Comparison of ENCODE assay signal across 8 cellular contexts in the genomic region with DNA sequence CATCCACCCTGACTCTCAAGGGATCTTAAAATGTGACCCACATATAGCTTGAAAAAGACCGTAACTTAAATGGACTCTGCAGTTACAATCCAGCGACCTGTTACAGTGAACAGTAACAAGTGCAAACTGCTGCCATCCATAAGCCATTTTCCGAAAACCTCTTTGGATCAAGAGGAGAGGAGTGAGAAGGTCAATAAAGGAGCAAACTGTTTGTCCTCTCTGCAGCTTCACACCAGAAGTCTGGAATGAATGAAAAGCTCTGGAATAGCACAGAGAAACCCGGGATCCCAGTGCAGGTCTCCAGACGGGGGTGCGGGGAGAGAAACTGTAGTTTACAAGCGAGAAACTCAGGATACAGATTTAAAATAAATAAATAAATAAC. TPM values are rescaled to one million over a fixed set of nuclear protein-coding genes. Genes with fewer than 3 reads are reported as not detected.
DNase-seq lines count a peak whose midpoint lies in the region; ATAC-seq and TF ChIP-seq lines count a peak whose summit lies in the region.

No MANE protein-coding gene starts in this region.

- H3K27ac ChIP-seq in brain microvascular endothelial cell = no peak overlapping the region
- H3K27ac ChIP-seq in thyroid gland = peak overlapping the region in 2 of 3 donors; percentile 18 to 49

- TF ChIP-seq POLR2A in lower leg skin (IDR thresholded peaks at IDR 0.05) = no peak
- no peak for TF ChIP-seq POLR2A in thyroid gland (IDR thresholded peaks at IDR 0.05)

- H3K9me3 ChIP-seq in MG63 = no peaks in the 10 kb centered on the region
- no peaks in the 10 kb centered on the region for H3K9me3 ChIP-seq in thyroid gland

- intact Hi-C loops in lower leg skin (cut with DNase I; ENCODE audit: low total_unique reads) (no loop called here), thyroid gland (cut with DNase I) (no loop called here)

- H3K27me3 ChIP-seq in MG63 (peaks cover 12% of the 10 kb centered on the region), brain microvascular endothelial cell (replicated peaks) (no peaks in the 10 kb centered on the region), thyroid gland (no peaks in the 10 kb centered on the region)

- peak; percentile 21 for DNase-seq in EH (ENCODE audit: low read depth)
- DNase-seq in MG63 = no peak
- no peak for DNase-seq in brain microvascular endothelial cell
- DNase-seq in lower leg skin (ENCODE audit: low spot score in 2 of 2) = no peak
- no peak for DNase-seq in thyroid gland
- DNase-seq in NCI-H510A treated with DMSO at 0.1 percent for 48 hours (lab: John Stamatoyannopoulos, UW) = no peak
- DNase-seq in kidney glomerular epithelial cell (lab: John Stamatoyannopoulos, UW) = no peak

- H3K36me3 ChIP-seq in MG63 = peaks cover 40% of the 10 kb centered on the region
- peaks cover 7% of the 10 kb centered on the region for H3K36me3 ChIP-seq in brain microvascular endothelial cell (replicated peaks)
- H3K36me3 ChIP-seq in thyroid gland = no peaks in the 10 kb centered on the region

- in situ Hi-C loops in brain microvascular endothelial cell (cut with HindIII; ENCODE audit: low pct_ligation_motif_present, low sequenced_read_pairs) = no loop called here

- TF ChIP-seq CTCF in brain microvascular endothelial cell (IDR thresholded peaks at IDR 0.05; ENCODE audit: low read depth, low read length, missing control alignments) = no peak
- TF ChIP-seq CTCF in lower leg skin (IDR thresholded peaks at IDR 0.05) = no peak
- TF ChIP-seq CTCF in thyroid gland (IDR thresholded peaks at IDR 0.05) = no peak

- peaks cover 0 to 5% of the 10 kb centered on the region in 2 donors for H3K4me1 ChIP-seq in thyroid gland

- ATAC-seq in GM21381 (IDR thresholded peaks at IDR 0.05; ENCODE audit: unreplicated experiment) = no peak

- H3K4me3 ChIP-seq in MG63 (peak overlapping the region; percentile 76), brain microvascular endothelial cell (ENCODE audit: low read depth, low read length) (peak overlapping the region; percentile 78), lower leg skin (ENCODE audit: low read depth, poor library complexity, severe bottlenecking) (peak overlapping the region; percentile 48), thyroid gland (replicated peaks in 1 of 3) (peak overlapping the region in 2 of 3 donors; percentile 69 to 83)

- 7 to 9% methylated on average over 7 of the region's 7 CpGs for WGBS in lower leg skin, 2 donors
- WGBS in thyroid gland, 2 donors = 4 to 8% methylated on average over 7 of the region's 7 CpGs

RNA-seq across cellular contexts. Expression of gene ZDHHC21, which starts 0.7 kb away (rescaled TPM):
- total RNA-seq in MG63 (2014; rRNA removed; shearing (Covaris generic); ENCODE audit: low replicate concordance) = 75.4 and 95.2 TPM in 2 replicates
- total RNA-seq in lower leg skin (10 to 100 TPM in 1 of 4 donors, 1 to 10 TPM in 3; 4.6 to 10.2 (median 7.7) TPM), thyroid gland (10 to 100 TPM; 17.5 to 34.6 (median 18.9) TPM)

RNA-seq across cellular contexts. Expression of gene CER1, which starts 30.0 kb away (rescaled TPM):
- not detected in 2 replicates for total RNA-seq in MG63 (2014; rRNA removed; shearing (Covaris generic); ENCODE audit: low replicate concordance)
- not detected for total RNA-seq in lower leg skin
- total RNA-seq in thyroid gland = not detected
